Comparison of ENCODE assay signal across 17 cellular contexts in the genomic region with DNA sequence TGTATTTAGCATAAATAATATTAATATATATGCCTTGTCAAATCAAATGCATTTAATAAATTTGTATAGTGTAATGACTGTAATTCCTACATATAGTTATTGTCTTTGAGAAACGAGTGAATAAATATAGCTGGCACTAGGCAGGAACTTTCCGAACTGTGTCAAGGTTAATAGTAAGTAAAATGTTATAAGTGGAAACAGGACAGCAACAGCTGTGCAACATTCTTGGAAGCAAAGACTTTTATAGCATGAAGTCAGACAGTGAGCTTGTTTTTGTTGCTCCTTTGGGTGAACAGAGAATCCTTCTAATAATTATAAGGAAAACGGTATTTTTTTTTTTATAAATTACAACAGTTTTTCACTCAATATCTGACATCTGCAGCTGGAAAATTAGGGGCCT. TPM values are rescaled to one million over a fixed set of nuclear protein-coding genes. Genes with fewer than 3 reads are reported as not detected.
DNase-seq lines count a peak whose midpoint lies in the region; ATAC-seq and TF ChIP-seq lines count a peak whose summit lies in the region.
"Had no signal": no experiment of that assay in that cellular context is flagged by ENCODE, and none has a peak within 500 bp of the region (broad histone marks: within the 10 kb centered on the region; RNA-seq: fewer than 3 reads in every experiment).

No MANE protein-coding gene starts in this region.

- H3K4me1 ChIP-seq in gastrocnemius medialis: peaks cover 33 to 41% of the 10 kb centered on the region in 2 donors

- intact Hi-C loops in gastrocnemius medialis (cut with DNase I; ENCODE audit: low total_unique reads): no loop called here

- no peaks in the 10 kb centered on the region for H3K36me3 Mint-ChIP-seq in stimulated activated naive B cell treated with anti-CD40 and anti-IgM and Interleukin-4, amounts not matched to agents 10 μg/mL and 1 μg/mL and 100 μg/mL, for 72 hours

- H3K27ac ChIP-seq in gastrocnemius medialis: peak overlapping the region; percentile 47 to 81 (median 76)
- H3K27ac ChIP-seq: KMS-11 had no signal

- no peaks in the 10 kb centered on the region for H3K9me3 Mint-ChIP-seq in stimulated activated naive B cell treated with anti-CD40 and anti-IgM and Interleukin-4, amounts not matched to agents 10 μg/mL and 1 μg/mL and 100 μg/mL, for 72 hours

- in situ Hi-C loops in gastrocnemius medialis (cut with MboI; ENCODE audit: low sequenced_read_pairs in 4 of 4): no loop called here

- no peaks in the 10 kb centered on the region for H3K9me3 ChIP-seq in gastrocnemius medialis
- H3K9me3 ChIP-seq: MG63 had no signal

- no peak overlapping the region for H3K4me3 Mint-ChIP-seq in stimulated activated naive B cell treated with anti-CD40 and anti-IgM and Interleukin-4, amounts not matched to agents 10 μg/mL and 1 μg/mL and 100 μg/mL, for 72 hours

- H3K36me3 ChIP-seq in gastrocnemius medialis: no peaks in the 10 kb centered on the region
- H3K36me3 ChIP-seq: MG63 had no signal

- ATAC-seq in SK-N-SH treated with all-trans-retinoic acid at 6 μM for 48 hours (peak; percentile 81), gastrocnemius medialis (peak; percentile 63 to 71), GM21528 (IDR thresholded peaks at IDR 0.05; ENCODE audit: low FRiP score, unreplicated experiment) (no peak)
- no peak for ATAC-seq in stimulated activated naive B cell treated with anti-CD40 and anti-IgM and Interleukin-4, amounts not matched to agents 10 μg/mL and 1 μg/mL and 100 μg/mL, for 72 hours (replicated peaks)
- ATAC-seq: Right ventricle myocardium inferior had no signal

- no peaks in the 10 kb centered on the region for H3K27me3 Mint-ChIP-seq in stimulated activated naive B cell treated with anti-CD40 and anti-IgM and Interleukin-4, amounts not matched to agents 10 μg/mL and 1 μg/mL and 100 μg/mL, for 72 hours

- H3K27me3 ChIP-seq in gastrocnemius medialis: no peaks in the 10 kb centered on the region
- H3K27me3 ChIP-seq: MG63 had no signal

- DNase-seq in EH (ENCODE audit: low read depth): peak; percentile 58
- peak; percentile 34 for DNase-seq in fibroblast of peridontal ligament (ENCODE audit: extremely low read depth)
- no peak for DNase-seq in gastrocnemius medialis
- DNase-seq in stimulated activated naive B cell treated with anti-CD40 and anti-IgM and Interleukin-4, amounts not matched to agents 10 μg/mL and 1 μg/mL and 100 μg/mL, for 72 hours: no peak
- no peak for DNase-seq in DMS79 treated with DMSO at 0.1 percent for 48 hours (lab: John Stamatoyannopoulos, UW)
- DNase-seq in ecto neural progenitor cell (ENCODE audit: low spot score): no peak
- DNase-seq: DND-41, GF-D8, MG63, NCI-H1092 treated with DMSO at 0.1 percent for 48 hours, NCI-H187, NCI-H446, NCI-H748 treated with DMSO at 0.1 percent for 48 hours had no signal

- no peak for TF ChIP-seq CTCF in gastrocnemius medialis (IDR thresholded peaks at IDR 0.05 in 4 of 5, conservative IDR thresholded peaks at IDR 0.05 in 1 of 5)

- H3K4me3 ChIP-seq in gastrocnemius medialis: peak overlapping the region; percentile 36 to 54 (median 44)
- H3K4me3 ChIP-seq: MG63 had no signal

- H3K4me1 Mint-ChIP-seq in stimulated activated naive B cell treated with anti-CD40 and anti-IgM and Interleukin-4, amounts not matched to agents 10 μg/mL and 1 μg/mL and 100 μg/mL, for 72 hours: peaks cover 9 to 11% of the 10 kb centered on the region in 2 donors

- TF ChIP-seq POLR2A in gastrocnemius medialis (IDR thresholded peaks at IDR 0.05): no peak

- H3K27ac Mint-ChIP-seq in stimulated activated naive B cell treated with anti-CD40 and anti-IgM and Interleukin-4, amounts not matched to agents 10 μg/mL and 1 μg/mL and 100 μg/mL, for 72 hours: no peak overlapping the region

TF ChIP-seq in SK-N-SH treated with all-trans-retinoic acid at 6 μM for 48 hours, 23 proteins besides CTCF, POLR2A, EP300 and RAD21:
- no peak for TF ChIP-seq GLIS3 (CRISPR knock-in tag; IDR thresholded peaks at IDR 0.05)
- TF ChIP-seq RARB (CRISPR knock-in tag; IDR thresholded peaks at IDR 0.05): no peak
- TF ChIP-seq ZNF8 (CRISPR knock-in tag; IDR thresholded peaks at IDR 0.05): no peak
- TF ChIP-seq ZFP30 (CRISPR knock-in tag; IDR thresholded peaks at IDR 0.05): no peak
- TF ChIP-seq ZNF565 (CRISPR knock-in tag; conservative IDR thresholded peaks at IDR 0.05; ENCODE audit: low read depth): no peak
- TF ChIP-seq BACH2 (CRISPR knock-in tag; IDR thresholded peaks at IDR 0.05; ENCODE audit: borderline replicate concordance): no peak
- TF ChIP-seq, protein P1, sequence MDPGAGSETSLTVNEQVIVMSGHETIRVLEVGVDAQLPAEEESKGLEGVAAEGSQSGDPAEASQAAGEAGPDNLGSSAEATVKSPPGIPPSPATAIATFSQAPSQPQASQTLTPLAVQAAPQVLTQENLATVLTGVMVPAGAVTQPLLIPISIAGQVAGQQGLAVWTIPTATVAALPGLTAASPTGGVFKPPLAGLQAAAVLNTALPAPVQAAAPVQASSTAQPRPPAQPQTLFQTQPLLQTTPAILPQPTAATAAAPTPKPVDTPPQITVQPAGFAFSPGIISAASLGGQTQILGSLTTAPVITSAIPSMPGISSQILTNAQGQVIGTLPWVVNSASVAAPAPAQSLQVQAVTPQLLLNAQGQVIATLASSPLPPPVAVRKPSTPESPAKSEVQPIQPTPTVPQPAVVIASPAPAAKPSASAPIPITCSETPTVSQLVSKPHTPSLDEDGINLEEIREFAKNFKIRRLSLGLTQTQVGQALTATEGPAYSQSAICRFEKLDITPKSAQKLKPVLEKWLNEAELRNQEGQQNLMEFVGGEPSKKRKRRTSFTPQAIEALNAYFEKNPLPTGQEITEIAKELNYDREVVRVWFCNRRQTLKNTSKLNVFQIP (CRISPR knock-in tag; IDR thresholded peaks at IDR 0.05; ENCODE audit: borderline replicate concordance, low read depth): no peak
- TF ChIP-seq, protein P2, sequence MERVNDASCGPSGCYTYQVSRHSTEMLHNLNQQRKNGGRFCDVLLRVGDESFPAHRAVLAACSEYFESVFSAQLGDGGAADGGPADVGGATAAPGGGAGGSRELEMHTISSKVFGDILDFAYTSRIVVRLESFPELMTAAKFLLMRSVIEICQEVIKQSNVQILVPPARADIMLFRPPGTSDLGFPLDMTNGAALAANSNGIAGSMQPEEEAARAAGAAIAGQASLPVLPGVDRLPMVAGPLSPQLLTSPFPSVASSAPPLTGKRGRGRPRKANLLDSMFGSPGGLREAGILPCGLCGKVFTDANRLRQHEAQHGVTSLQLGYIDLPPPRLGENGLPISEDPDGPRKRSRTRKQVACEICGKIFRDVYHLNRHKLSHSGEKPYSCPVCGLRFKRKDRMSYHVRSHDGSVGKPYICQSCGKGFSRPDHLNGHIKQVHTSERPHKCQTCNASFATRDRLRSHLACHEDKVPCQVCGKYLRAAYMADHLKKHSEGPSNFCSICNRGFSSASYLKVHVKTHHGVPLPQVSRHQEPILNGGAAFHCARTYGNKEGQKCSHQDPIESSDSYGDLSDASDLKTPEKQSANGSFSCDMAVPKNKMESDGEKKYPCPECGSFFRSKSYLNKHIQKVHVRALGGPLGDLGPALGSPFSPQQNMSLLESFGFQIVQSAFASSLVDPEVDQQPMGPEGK (CRISPR knock-in tag; IDR thresholded peaks at IDR 0.05; ENCODE audit: borderline replicate concordance): no peak

RNA-seq across cellular contexts. Expression of a gene that starts 14.0 kb away (rescaled TPM):
- total RNA-seq in gastrocnemius medialis: 10 to 100 TPM; 11.8 to 16.8 (median 14.6) TPM

Comparison
In these comparisons a context has a peak if more than half of its experiments do, and no peak if none do; other contexts are left out.
1. DNase-seq: peak in EH (single experiment) and fibroblast of peridontal ligament (single experiment); none in gastrocnemius medialis (0 of 2), stimulated activated naive B cell treated with anti-CD40 and anti-IgM and Interleukin-4, amounts not matched to agents 10 μg/mL and 1 μg/mL and 100 μg/mL, for 72 hours (single experiment), DMS79 treated with DMSO at 0.1 percent for 48 hours (single experiment) and ecto neural progenitor cell (single experiment).
2. ATAC-seq: peak in SK-N-SH treated with all-trans-retinoic acid at 6 μM for 48 hours (single experiment) and gastrocnemius medialis (2 of 2); none in stimulated activated naive B cell treated with anti-CD40 and anti-IgM and Interleukin-4, amounts not matched to agents 10 μg/mL and 1 μg/mL and 100 μg/mL, for 72 hours (0 of 2) and GM21528 (single experiment).